In genomic region chr20:54648421-54649142, GRCh38 we compare ENCODE assay signal across 16 cellular contexts.
"Had no signal": no experiment of that assay in that cellular context is flagged by ENCODE, and none has a peak within 500 bp of the region (broad histone marks: within the 10 kb centered on the region; RNA-seq: fewer than 3 reads in every experiment).

No MANE protein-coding gene starts in this region.

- H3K4me3 ChIP-seq: esophagus squamous epithelium, left lung, ovary, psoas muscle, thoracic aorta, tibial nerve, upper lobe of right lung, uterus had no signal

- ATAC-seq: effector memory CD8-positive, alpha-beta T cell had no signal

- H3K9me3 Mint-ChIP-seq: effector memory CD8-positive, alpha-beta T cell; naive thymus-derived CD4-positive, alpha-beta T cell; nephron progenitor cell; stimulated activated naive B cell treated with anti-CD40 and anti-IgM and Interleukin-4, amounts not matched to agents 10 μg/mL and 1 μg/mL and 100 μg/mL, for 72 hours; stimulated activated naive CD8-positive, alpha-beta T cell treated with anti-CD3 and anti-CD28 coated beads, Interleukin-15, Interleukin-2, amounts not matched to agents 100 ng/mL and 50 ng/mL, for 24 hours had no signal

- DNase-seq: cortex of kidney, esophagus squamous epithelium had no signal

- H3K27me3 ChIP-seq: esophagus squamous epithelium, left lung, ovary, tibial nerve, upper lobe of right lung, uterus had no signal

- H3K9me3 ChIP-seq: esophagus squamous epithelium, left lung, ovary, psoas muscle, thoracic aorta, tibial nerve, upper lobe of right lung, uterus had no signal

- H3K27ac Mint-ChIP-seq: effector memory CD8-positive, alpha-beta T cell; naive thymus-derived CD4-positive, alpha-beta T cell; nephron progenitor cell; stimulated activated naive B cell treated with anti-CD40 and anti-IgM and Interleukin-4, amounts not matched to agents 10 μg/mL and 1 μg/mL and 100 μg/mL, for 72 hours; stimulated activated naive CD8-positive, alpha-beta T cell treated with anti-CD3 and anti-CD28 coated beads, Interleukin-15, Interleukin-2, amounts not matched to agents 100 ng/mL and 50 ng/mL, for 24 hours had no signal

- H3K4me3 Mint-ChIP-seq: effector memory CD8-positive, alpha-beta T cell; naive thymus-derived CD4-positive, alpha-beta T cell; nephron progenitor cell; stimulated activated naive B cell treated with anti-CD40 and anti-IgM and Interleukin-4, amounts not matched to agents 10 μg/mL and 1 μg/mL and 100 μg/mL, for 72 hours; stimulated activated naive CD8-positive, alpha-beta T cell treated with anti-CD3 and anti-CD28 coated beads, Interleukin-15, Interleukin-2, amounts not matched to agents 100 ng/mL and 50 ng/mL, for 24 hours had no signal

- FAIRE-seq: frontal cortex, small intestine had no signal

- H3K27ac ChIP-seq: esophagus squamous epithelium, left lung, ovary, psoas muscle, thoracic aorta, tibial nerve, upper lobe of right lung, uterus had no signal

- H3K36me3 ChIP-seq: esophagus squamous epithelium, left lung, ovary, thoracic aorta, tibial nerve, upper lobe of right lung, uterus had no signal

- H3K36me3 Mint-ChIP-seq: naive thymus-derived CD4-positive, alpha-beta T cell; stimulated activated naive B cell treated with anti-CD40 and anti-IgM and Interleukin-4, amounts not matched to agents 10 μg/mL and 1 μg/mL and 100 μg/mL, for 72 hours had no signal

- H3K4me1 ChIP-seq: left lung, psoas muscle, upper lobe of right lung, uterus had no signal

- H3K4me1 Mint-ChIP-seq: naive thymus-derived CD4-positive, alpha-beta T cell; stimulated activated naive B cell treated with anti-CD40 and anti-IgM and Interleukin-4, amounts not matched to agents 10 μg/mL and 1 μg/mL and 100 μg/mL, for 72 hours had no signal
